Comparison of ENCODE assay signal across 15 cellular contexts in genomic region chr10:62860946-62861345, GRCh38. TPM values are rescaled to one million over a fixed set of nuclear protein-coding genes. Genes with fewer than 3 reads are reported as not detected.
DNase-seq lines count a peak whose midpoint lies in the region; ATAC-seq and TF ChIP-seq lines count a peak whose summit lies in the region.
"Had no signal": no experiment of that assay in that cellular context is flagged by ENCODE, and none has a peak within 500 bp of the region (broad histone marks: within the 10 kb centered on the region; RNA-seq: fewer than 3 reads in every experiment).

No MANE protein-coding gene starts in this region.

- CTCF ChIA-PET in activated CD4-positive, alpha-beta T cell treated with anti-CD3 and anti-CD28 coated beads for 36 hours (lab: Charles Lee): no interaction called here

- no peak for ATAC-seq in activated CD4-positive, alpha-beta T cell treated with anti-CD3 and anti-CD28 coated beads for 36 hours
- ATAC-seq in GM19023 (IDR thresholded peaks at IDR 0.05; ENCODE audit: unreplicated experiment): no peak
- ATAC-seq in activated CD4-positive, CD25-positive, alpha-beta regulatory T cell treated with anti-CD3 and anti-CD28 coated beads, Interleukin-2, amount 50 U/mL, for 24 hours: no peak
- ATAC-seq: heart right ventricle had no signal

- DNase-seq in activated CD4-positive, alpha-beta T cell treated with anti-CD3 and anti-CD28 coated beads for 36 hours: no peak
- DNase-seq in activated CD4-positive, alpha-beta T cell treated with anti-CD3 and anti-CD28 coated beads, Interleukin-2, amount 50 U/mL, for 48 hours: no peak
- DNase-seq in Kasumi-1 (lab: John Stamatoyannopoulos, UW): peak; percentile 65 to 68
- peak; percentile 40 for DNase-seq in UCSD-AML1 (lab: John Stamatoyannopoulos, UW; ENCODE audit: unreplicated experiment)
- DNase-seq in neural crest cell (ENCODE audit: low read depth, low spot score): peak; percentile 14
- DNase-seq in NCI-H526 treated with DMSO at 0.1 percent for 48 hours (lab: John Stamatoyannopoulos, UW): no peak
- DNase-seq: H7, heart right ventricle, IMR-90, kidney glomerular epithelial cell, NCI-H1694, NCI-H524 treated with DMSO at 0.1 percent for 48 hours, SHP77 treated with DMSO at 0.1 percent for 48 hours had no signal

- H3K4me3 Mint-ChIP-seq in activated CD4-positive, alpha-beta T cell treated with anti-CD3 and anti-CD28 coated beads for 36 hours: no peak overlapping the region
- H3K4me3 Mint-ChIP-seq in neural crest cell: peak overlapping the region; percentile 68

- no peaks in the 10 kb centered on the region for H3K9me3 Mint-ChIP-seq in activated CD4-positive, alpha-beta T cell treated with anti-CD3 and anti-CD28 coated beads for 36 hours (ENCODE audit: low read depth)
- peaks cover 3% of the 10 kb centered on the region for H3K9me3 Mint-ChIP-seq in neural crest cell

- peaks cover 45% of the 10 kb centered on the region for H3K4me1 Mint-ChIP-seq in activated CD4-positive, alpha-beta T cell treated with anti-CD3 and anti-CD28 coated beads for 36 hours
- H3K4me1 Mint-ChIP-seq in neural crest cell: peaks cover 39% of the 10 kb centered on the region

- peak overlapping the region; percentile 15 for H3K27ac Mint-ChIP-seq in activated CD4-positive, alpha-beta T cell treated with anti-CD3 and anti-CD28 coated beads for 36 hours
- H3K27ac Mint-ChIP-seq in neural crest cell (ENCODE audit: unreplicated experiment): no peak overlapping the region

- intact Hi-C loops in activated CD4-positive, alpha-beta T cell treated with anti-CD3 and anti-CD28 coated beads for 36 hours (cut with DNase I, micrococcal nuclease): no loop called here

- no peaks in the 10 kb centered on the region for H3K36me3 Mint-ChIP-seq in activated CD4-positive, alpha-beta T cell treated with anti-CD3 and anti-CD28 coated beads for 36 hours (ENCODE audit: low read depth)
- H3K36me3 Mint-ChIP-seq in neural crest cell (ENCODE audit: low read depth): no peaks in the 10 kb centered on the region

- H3K27me3 Mint-ChIP-seq in activated CD4-positive, alpha-beta T cell treated with anti-CD3 and anti-CD28 coated beads for 36 hours: peaks cover 11% of the 10 kb centered on the region
- no peaks in the 10 kb centered on the region for H3K27me3 Mint-ChIP-seq in neural crest cell (ENCODE audit: low read depth)

- POLR2A ChIA-PET in activated CD4-positive, alpha-beta T cell treated with anti-CD3 and anti-CD28 coated beads for 36 hours (lab: Charles Lee): no interaction called here

- TF ChIP-seq CTCF in neural crest cell (conservative IDR thresholded peaks at IDR 0.05): no peak

RNA-seq across cellular contexts. Expression of gene EGR2, which starts 44.8 kb away (rescaled TPM):
- 10 to 100 TPM; 46.0 to 53.9 TPM for total RNA-seq in activated CD4-positive, alpha-beta T cell treated with anti-CD3 and anti-CD28 coated beads for 36 hours
- 14.2 and 14.4 TPM in 2 replicates for total RNA-seq in neural crest cell

RNA-seq across cellular contexts. Expression of gene ADO, which starts 56.4 kb away (rescaled TPM):
- total RNA-seq in activated CD4-positive, alpha-beta T cell treated with anti-CD3 and anti-CD28 coated beads for 36 hours: 10 to 100 TPM; 21.5 to 23.2 TPM
- total RNA-seq in neural crest cell: 41.0 TPM in 2 replicates

Comparison
In these comparisons a context has a peak if more than half of its experiments do, and no peak if none do; other contexts are left out.
1. DNase-seq: peak in Kasumi-1 (2 of 2), UCSD-AML1 (single experiment) and neural crest cell (single experiment); none in activated CD4-positive, alpha-beta T cell treated with anti-CD3 and anti-CD28 coated beads for 36 hours (single experiment), activated CD4-positive, alpha-beta T cell treated with anti-CD3 and anti-CD28 coated beads, Interleukin-2, amount 50 U/mL, for 48 hours (0 of 2) and NCI-H526 treated with DMSO at 0.1 percent for 48 hours (single experiment).